Comparison of ENCODE assay signal across 1 cellular context in genomic region chr2:54595999-54596903, GRCh38.
A peak's percentile ranks its signal among the peaks of the same experiment; 100 is the strongest.
TF ChIP-seq lines count a peak whose summit lies in the region.

No MANE protein-coding gene starts in this region.

TF ChIP-seq in K562, 482 proteins besides CTCF, POLR2A, EP300 and RAD21 (continued from another document):
- TF ChIP-seq, protein P1, sequence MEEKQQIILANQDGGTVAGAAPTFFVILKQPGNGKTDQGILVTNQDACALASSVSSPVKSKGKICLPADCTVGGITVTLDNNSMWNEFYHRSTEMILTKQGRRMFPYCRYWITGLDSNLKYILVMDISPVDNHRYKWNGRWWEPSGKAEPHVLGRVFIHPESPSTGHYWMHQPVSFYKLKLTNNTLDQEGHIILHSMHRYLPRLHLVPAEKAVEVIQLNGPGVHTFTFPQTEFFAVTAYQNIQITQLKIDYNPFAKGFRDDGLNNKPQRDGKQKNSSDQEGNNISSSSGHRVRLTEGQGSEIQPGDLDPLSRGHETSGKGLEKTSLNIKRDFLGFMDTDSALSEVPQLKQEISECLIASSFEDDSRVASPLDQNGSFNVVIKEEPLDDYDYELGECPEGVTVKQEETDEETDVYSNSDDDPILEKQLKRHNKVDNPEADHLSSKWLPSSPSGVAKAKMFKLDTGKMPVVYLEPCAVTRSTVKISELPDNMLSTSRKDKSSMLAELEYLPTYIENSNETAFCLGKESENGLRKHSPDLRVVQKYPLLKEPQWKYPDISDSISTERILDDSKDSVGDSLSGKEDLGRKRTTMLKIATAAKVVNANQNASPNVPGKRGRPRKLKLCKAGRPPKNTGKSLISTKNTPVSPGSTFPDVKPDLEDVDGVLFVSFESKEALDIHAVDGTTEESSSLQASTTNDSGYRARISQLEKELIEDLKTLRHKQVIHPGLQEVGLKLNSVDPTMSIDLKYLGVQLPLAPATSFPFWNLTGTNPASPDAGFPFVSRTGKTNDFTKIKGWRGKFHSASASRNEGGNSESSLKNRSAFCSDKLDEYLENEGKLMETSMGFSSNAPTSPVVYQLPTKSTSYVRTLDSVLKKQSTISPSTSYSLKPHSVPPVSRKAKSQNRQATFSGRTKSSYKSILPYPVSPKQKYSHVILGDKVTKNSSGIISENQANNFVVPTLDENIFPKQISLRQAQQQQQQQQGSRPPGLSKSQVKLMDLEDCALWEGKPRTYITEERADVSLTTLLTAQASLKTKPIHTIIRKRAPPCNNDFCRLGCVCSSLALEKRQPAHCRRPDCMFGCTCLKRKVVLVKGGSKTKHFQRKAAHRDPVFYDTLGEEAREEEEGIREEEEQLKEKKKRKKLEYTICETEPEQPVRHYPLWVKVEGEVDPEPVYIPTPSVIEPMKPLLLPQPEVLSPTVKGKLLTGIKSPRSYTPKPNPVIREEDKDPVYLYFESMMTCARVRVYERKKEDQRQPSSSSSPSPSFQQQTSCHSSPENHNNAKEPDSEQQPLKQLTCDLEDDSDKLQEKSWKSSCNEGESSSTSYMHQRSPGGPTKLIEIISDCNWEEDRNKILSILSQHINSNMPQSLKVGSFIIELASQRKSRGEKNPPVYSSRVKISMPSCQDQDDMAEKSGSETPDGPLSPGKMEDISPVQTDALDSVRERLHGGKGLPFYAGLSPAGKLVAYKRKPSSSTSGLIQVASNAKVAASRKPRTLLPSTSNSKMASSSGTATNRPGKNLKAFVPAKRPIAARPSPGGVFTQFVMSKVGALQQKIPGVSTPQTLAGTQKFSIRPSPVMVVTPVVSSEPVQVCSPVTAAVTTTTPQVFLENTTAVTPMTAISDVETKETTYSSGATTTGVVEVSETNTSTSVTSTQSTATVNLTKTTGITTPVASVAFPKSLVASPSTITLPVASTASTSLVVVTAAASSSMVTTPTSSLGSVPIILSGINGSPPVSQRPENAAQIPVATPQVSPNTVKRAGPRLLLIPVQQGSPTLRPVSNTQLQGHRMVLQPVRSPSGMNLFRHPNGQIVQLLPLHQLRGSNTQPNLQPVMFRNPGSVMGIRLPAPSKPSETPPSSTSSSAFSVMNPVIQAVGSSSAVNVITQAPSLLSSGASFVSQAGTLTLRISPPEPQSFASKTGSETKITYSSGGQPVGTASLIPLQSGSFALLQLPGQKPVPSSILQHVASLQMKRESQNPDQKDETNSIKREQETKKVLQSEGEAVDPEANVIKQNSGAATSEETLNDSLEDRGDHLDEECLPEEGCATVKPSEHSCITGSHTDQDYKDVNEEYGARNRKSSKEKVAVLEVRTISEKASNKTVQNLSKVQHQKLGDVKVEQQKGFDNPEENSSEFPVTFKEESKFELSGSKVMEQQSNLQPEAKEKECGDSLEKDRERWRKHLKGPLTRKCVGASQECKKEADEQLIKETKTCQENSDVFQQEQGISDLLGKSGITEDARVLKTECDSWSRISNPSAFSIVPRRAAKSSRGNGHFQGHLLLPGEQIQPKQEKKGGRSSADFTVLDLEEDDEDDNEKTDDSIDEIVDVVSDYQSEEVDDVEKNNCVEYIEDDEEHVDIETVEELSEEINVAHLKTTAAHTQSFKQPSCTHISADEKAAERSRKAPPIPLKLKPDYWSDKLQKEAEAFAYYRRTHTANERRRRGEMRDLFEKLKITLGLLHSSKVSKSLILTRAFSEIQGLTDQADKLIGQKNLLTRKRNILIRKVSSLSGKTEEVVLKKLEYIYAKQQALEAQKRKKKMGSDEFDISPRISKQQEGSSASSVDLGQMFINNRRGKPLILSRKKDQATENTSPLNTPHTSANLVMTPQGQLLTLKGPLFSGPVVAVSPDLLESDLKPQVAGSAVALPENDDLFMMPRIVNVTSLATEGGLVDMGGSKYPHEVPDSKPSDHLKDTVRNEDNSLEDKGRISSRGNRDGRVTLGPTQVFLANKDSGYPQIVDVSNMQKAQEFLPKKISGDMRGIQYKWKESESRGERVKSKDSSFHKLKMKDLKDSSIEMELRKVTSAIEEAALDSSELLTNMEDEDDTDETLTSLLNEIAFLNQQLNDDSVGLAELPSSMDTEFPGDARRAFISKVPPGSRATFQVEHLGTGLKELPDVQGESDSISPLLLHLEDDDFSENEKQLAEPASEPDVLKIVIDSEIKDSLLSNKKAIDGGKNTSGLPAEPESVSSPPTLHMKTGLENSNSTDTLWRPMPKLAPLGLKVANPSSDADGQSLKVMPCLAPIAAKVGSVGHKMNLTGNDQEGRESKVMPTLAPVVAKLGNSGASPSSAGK (IDR thresholded peaks at IDR 0.05): 0 out of 2 replicates have a peak, but pooled peaks have one; percentile 17
- TF ChIP-seq CCNT2 (IDR thresholded peaks at IDR 0.05; ENCODE audit: borderline replicate concordance, extremely low read depth, insufficient read length, low read depth, low read length) (no peak), NR0B1 (IDR thresholded peaks at IDR 0.05; ENCODE audit: partially characterized antibody) (no peak), CBX5 (IDR thresholded peaks at IDR 0.05; ENCODE audit: borderline replicate concordance, low read depth) (no peak), E2F6 (IDR thresholded peaks at IDR 0.05; ENCODE audit: borderline replicate concordance in 1 of 2, extremely low read depth in 1 of 2, insufficient read depth in 1 of 2, insufficient read length in 1 of 2, low read depth in 1 of 2, low read length in 1 of 2, poor library complexity in 1 of 2, severe bottlenecking in 1 of 2) (peak in 1 of 2 experiments; percentile 15), NCOA1 (IDR thresholded peaks at IDR 0.05; ENCODE audit: low read depth) (no peak), GABPB1 (CRISPR knock-in tag; IDR thresholded peaks at IDR 0.05) (no peak), ZNF395 (CRISPR knock-in tag; IDR thresholded peaks at IDR 0.05) (0 out of 2 replicates have a peak, but pooled peaks have one; percentile 54), ZEB2 (IDR thresholded peaks at IDR 0.05) (no peak)
- TF ChIP-seq, protein P2, sequence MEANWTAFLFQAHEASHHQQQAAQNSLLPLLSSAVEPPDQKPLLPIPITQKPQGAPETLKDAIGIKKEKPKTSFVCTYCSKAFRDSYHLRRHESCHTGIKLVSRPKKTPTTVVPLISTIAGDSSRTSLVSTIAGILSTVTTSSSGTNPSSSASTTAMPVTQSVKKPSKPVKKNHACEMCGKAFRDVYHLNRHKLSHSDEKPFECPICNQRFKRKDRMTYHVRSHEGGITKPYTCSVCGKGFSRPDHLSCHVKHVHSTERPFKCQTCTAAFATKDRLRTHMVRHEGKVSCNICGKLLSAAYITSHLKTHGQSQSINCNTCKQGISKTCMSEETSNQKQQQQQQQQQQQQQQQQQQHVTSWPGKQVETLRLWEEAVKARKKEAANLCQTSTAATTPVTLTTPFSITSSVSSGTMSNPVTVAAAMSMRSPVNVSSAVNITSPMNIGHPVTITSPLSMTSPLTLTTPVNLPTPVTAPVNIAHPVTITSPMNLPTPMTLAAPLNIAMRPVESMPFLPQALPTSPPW (CRISPR knock-in tag; IDR thresholded peaks at IDR 0.05): no peak
- TF ChIP-seq, protein P3, sequence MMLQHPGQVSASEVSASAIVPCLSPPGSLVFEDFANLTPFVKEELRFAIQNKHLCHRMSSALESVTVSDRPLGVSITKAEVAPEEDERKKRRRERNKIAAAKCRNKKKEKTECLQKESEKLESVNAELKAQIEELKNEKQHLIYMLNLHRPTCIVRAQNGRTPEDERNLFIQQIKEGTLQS (IDR thresholded peaks at IDR 0.05): peak; percentile 71
- TF ChIP-seq, protein P3 (CRISPR knock-in tag; conservative IDR thresholded peaks at IDR 0.05): no peak
